Comparison of ENCODE assay signal across 12 cellular contexts in the genomic region with DNA sequence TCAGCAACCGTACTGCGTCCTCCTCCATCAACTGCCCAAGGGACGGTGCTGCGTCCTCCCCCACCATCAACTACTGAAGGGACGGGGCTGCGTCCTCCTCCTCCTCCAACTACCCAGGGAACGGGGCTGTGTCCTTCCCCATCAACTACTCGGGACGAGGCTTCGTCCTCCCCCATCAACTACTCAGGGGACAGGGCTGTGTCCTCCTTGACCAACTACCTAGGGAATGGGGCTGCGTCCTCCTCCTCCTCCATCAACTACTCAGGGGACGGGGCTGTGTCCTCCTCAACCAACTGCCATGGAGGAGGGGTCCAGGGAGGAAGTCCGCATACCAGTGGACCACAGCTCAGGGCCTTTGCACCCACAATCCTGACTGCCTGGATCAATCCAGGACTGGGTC. TPM values are rescaled to one million over a fixed set of nuclear protein-coding genes. Genes with fewer than 3 reads are reported as not detected.
DNase-seq lines count a peak whose midpoint lies in the region; ATAC-seq and TF ChIP-seq lines count a peak whose summit lies in the region.
"Had no signal": no experiment of that assay in that cellular context is flagged by ENCODE, and none has a peak within 500 bp of the region (broad histone marks: within the 10 kb centered on the region; RNA-seq: fewer than 3 reads in every experiment).

No MANE protein-coding gene starts in this region.

- peaks cover 9% of the 10 kb centered on the region for H3K4me1 Mint-ChIP-seq in endothelial cell (ENCODE audit: unreplicated experiment)

- H3K27me3 Mint-ChIP-seq in endothelial cell (ENCODE audit: unreplicated experiment) = peaks cover 20% of the 10 kb centered on the region

- peak overlapping the region; percentile 13 for H3K27ac Mint-ChIP-seq in endothelial cell (ENCODE audit: unreplicated experiment)

- intact Hi-C loops in Right ventricle myocardium superior (cut with DNase I) = no loop called here
- intact Hi-C loops in cardiac septum (cut with DNase I) = no loop called here
- intact Hi-C loops in posterior vena cava (cut with DNase I) = no loop called here

- no peak for TF ChIP-seq CTCF in endothelial cell (IDR thresholded peaks at IDR 0.05; ENCODE audit: unreplicated experiment)

- H3K4me3 Mint-ChIP-seq in endothelial cell (ENCODE audit: unreplicated experiment) = peak overlapping the region; percentile 56

- DNase-seq in Right ventricle myocardium superior (peak; percentile 6), cardiac septum (ENCODE audit: low spot score) (no peak), endothelial cell (ENCODE audit: low spot score) (no peak), posterior vena cava (ENCODE audit: low spot score) (peak; percentile 57), SK-N-DZ (ENCODE audit: low spot score) (no peak), NCI-H1930 (lab: John Stamatoyannopoulos, UW) (no peak)
- no peak for DNase-seq in central memory CD4-positive, alpha-beta T cell
- DNase-seq: 8988T, AML-193, DMS53, GF-D8 had no signal

- peak; percentile 24 for ATAC-seq in Right ventricle myocardium superior (ENCODE audit: poor library complexity)
- ATAC-seq: HCT116 had no signal

- H3K36me3 Mint-ChIP-seq in endothelial cell (ENCODE audit: low read depth, unreplicated experiment) = peaks cover 44% of the 10 kb centered on the region

- H3K9me3 Mint-ChIP-seq in endothelial cell (ENCODE audit: unreplicated experiment) = peaks cover 5% of the 10 kb centered on the region

RNA-seq across cellular contexts. Expression of a gene that starts 24.4 kb away (rescaled TPM):
- total RNA-seq in Right ventricle myocardium superior (154 TPM), cardiac septum (128 TPM), endothelial cell (ENCODE audit: unreplicated experiment) (44.0 TPM), posterior vena cava (10 to 100 TPM; 17.9 to 23.4 TPM)
- 32.1 and 33.6 TPM in 2 replicates for polyA plus RNA-seq in SK-N-DZ (2014; cell fraction: cytosol; rRNA removed)
- polyA plus RNA-seq in SK-N-DZ (2014; cell fraction: nucleus; rRNA removed) = 114 and 144 TPM in 2 replicates

RNA-seq across cellular contexts. Expression of a gene that starts 43.8 kb away (rescaled TPM):
- total RNA-seq in Right ventricle myocardium superior = 50.8 TPM
- 35.3 TPM for total RNA-seq in cardiac septum
- total RNA-seq in endothelial cell (ENCODE audit: unreplicated experiment) = 47.2 TPM
- 10 to 100 TPM; 31.1 to 34.9 TPM for total RNA-seq in posterior vena cava
- polyA plus RNA-seq in SK-N-DZ (2014; cell fraction: cytosol; rRNA removed) = 32.5 and 41.2 TPM in 2 replicates
- polyA plus RNA-seq in SK-N-DZ (2014; cell fraction: nucleus; rRNA removed) = 48.4 and 50.4 TPM in 2 replicates

Comparison
In these comparisons a context has a peak if more than half of its experiments do, and no peak if none do; other contexts are left out.
1. DNase-seq: peak in Right ventricle myocardium superior (single experiment) and posterior vena cava (single experiment); none in cardiac septum (single experiment), endothelial cell (single experiment), SK-N-DZ (single experiment), central memory CD4-positive, alpha-beta T cell (single experiment) and NCI-H1930 (0 of 2).